ENCODE assay signal across 27 cellular contexts in the genomic region with DNA sequence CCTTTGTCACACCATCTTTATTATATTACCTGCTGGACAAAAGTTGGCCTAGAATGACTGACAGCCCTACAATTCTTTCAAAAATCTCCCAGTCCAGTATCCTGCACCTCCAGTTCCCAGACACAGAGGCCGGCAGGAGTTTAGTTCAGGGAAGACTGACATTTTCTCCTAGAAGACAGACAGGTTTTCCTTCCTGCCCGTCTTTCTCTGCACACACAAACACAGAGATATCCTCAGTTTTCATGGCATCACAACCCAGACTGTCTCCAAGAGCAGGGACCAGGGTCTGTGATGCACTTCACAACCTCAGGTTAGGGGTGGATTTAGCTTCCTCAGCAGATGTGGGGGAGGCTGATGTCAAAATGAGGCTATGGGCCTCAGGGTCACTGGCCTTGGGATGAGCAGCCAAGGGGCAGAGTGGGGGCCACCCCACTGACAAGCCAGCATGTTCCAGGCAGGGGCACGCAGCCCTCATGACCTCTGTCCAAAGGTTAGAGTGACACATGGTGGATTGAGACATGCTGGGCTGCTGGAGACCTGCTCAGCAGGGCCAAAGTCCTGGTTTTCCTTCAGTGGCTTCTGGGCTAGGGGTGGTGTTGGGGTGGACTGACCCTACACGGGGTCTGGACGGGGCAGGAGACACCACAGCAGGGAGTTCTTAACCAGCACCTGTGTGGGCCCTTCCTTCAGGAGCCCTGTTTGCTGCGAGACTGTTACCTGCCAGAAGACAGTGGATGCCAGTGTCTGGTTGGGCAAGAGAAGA.
DNase-seq lines count a peak whose midpoint lies in the region; ATAC-seq and TF ChIP-seq lines count a peak whose summit lies in the region.
"Had no signal": no experiment of that assay in that cellular context is flagged by ENCODE, and none has a peak within 500 bp of the region (broad histone marks: within the 10 kb centered on the region; RNA-seq: fewer than 3 reads in every experiment).

No MANE protein-coding gene starts in this region.

- no peaks in the 10 kb centered on the region for H3K36me3 ChIP-seq in right lobe of liver
- H3K36me3 ChIP-seq: colonic mucosa, lower lobe of right lung had no signal

- no peak overlapping the region for H3K4me3 ChIP-seq in right cardiac atrium (ENCODE audit: low read length)
- H3K4me3 ChIP-seq in right lobe of liver, result peak overlapping the region in 2 of 3 donors; percentile 46 to 49
- H3K4me3 ChIP-seq: A549, colonic mucosa, esophagus muscularis mucosa, lower lobe of right lung, stomach had no signal

- no peak overlapping the region for H3K4me3 Mint-ChIP-seq in chondrocyte (ENCODE audit: unreplicated experiment)
- H3K4me3 Mint-ChIP-seq: activated CD4-positive, alpha-beta memory T cell treated with anti-CD3 and anti-CD28 coated beads, Interleukin-2, amount 10 ng/mL, durations not matched to agents 7 days and 5 days; activated naive CD8-positive, alpha-beta T cell treated with anti-CD3 and anti-CD28 coated beads for 36 hours; CD4-positive, alpha-beta T cell; natural killer cell treated with Interleukin-12 subunit alpha and Interleukin-12 subunit beta and Interleukin-15 and Interleukin-18, amount 100 ng/mL, for 72 hours had no signal

- H3K9me3 ChIP-seq in right cardiac atrium (ENCODE audit: control insufficient read depth, low read length) (no peaks in the 10 kb centered on the region), right lobe of liver (no peaks in the 10 kb centered on the region)
- H3K9me3 ChIP-seq: A549, colonic mucosa, esophagus muscularis mucosa, lower lobe of right lung, stomach had no signal

- H3K4me1 ChIP-seq in right cardiac atrium (ENCODE audit: control insufficient read depth, insufficient read depth, low read length), result no peaks in the 10 kb centered on the region
- peaks cover 0 to 57% (median 26%) of the 10 kb centered on the region in 4 donors for H3K4me1 ChIP-seq in right lobe of liver
- H3K4me1 ChIP-seq: colonic mucosa, esophagus muscularis mucosa, lower lobe of right lung, stomach had no signal

- ATAC-seq in right cardiac atrium, result no peak
- peak; percentile 78 to 94 (median 85) for ATAC-seq in right lobe of liver
- ATAC-seq: lower lobe of right lung; natural killer cell treated with Interleukin-12 subunit alpha and Interleukin-12 subunit beta and Interleukin-15 and Interleukin-18, amount 100 ng/mL, for 72 hours had no signal

- no peak overlapping the region for H3K27ac Mint-ChIP-seq in chondrocyte (ENCODE audit: unreplicated experiment)
- H3K27ac Mint-ChIP-seq: activated CD4-positive, alpha-beta memory T cell treated with anti-CD3 and anti-CD28 coated beads, Interleukin-2, amount 10 ng/mL, durations not matched to agents 7 days and 5 days; activated naive CD8-positive, alpha-beta T cell treated with anti-CD3 and anti-CD28 coated beads for 36 hours; CD4-positive, alpha-beta T cell; natural killer cell treated with Interleukin-12 subunit alpha and Interleukin-12 subunit beta and Interleukin-15 and Interleukin-18, amount 100 ng/mL, for 72 hours had no signal

- H3K4me1 Mint-ChIP-seq in chondrocyte (ENCODE audit: low read depth), result peaks cover 5% of the 10 kb centered on the region
- H3K4me1 Mint-ChIP-seq: activated CD4-positive, alpha-beta memory T cell treated with anti-CD3 and anti-CD28 coated beads, Interleukin-2, amount 10 ng/mL, durations not matched to agents 7 days and 5 days; activated naive CD8-positive, alpha-beta T cell treated with anti-CD3 and anti-CD28 coated beads for 36 hours had no signal

- intact Hi-C loops in cardiac septum (cut with DNase I) (no loop called here), right cardiac atrium (cut with DNase I) (no loop called here), right lobe of liver (cut with DNase I) (no loop called here)

- TF ChIP-seq CTCF in chondrocyte (IDR thresholded peaks at IDR 0.05) (no peak), right lobe of liver (IDR thresholded peaks at IDR 0.05) (no peak)

- TF ChIP-seq POLR2A in right lobe of liver (IDR thresholded peaks at IDR 0.05), result peak; percentile 57

- 91% methylated on average over 6 of the region's 6 CpGs for WGBS in right cardiac atrium
- WGBS in right lobe of liver (ENCODE audit: insufficient coverage, low coverage, low lambda C conversion rate, missing lambda C conversion rate), result 49% methylated on average over 6 of the region's 6 CpGs

- no peaks in the 10 kb centered on the region for H3K27me3 Mint-ChIP-seq in chondrocyte (ENCODE audit: low read depth)
- H3K27me3 Mint-ChIP-seq: activated CD4-positive, alpha-beta memory T cell treated with anti-CD3 and anti-CD28 coated beads, Interleukin-2, amount 10 ng/mL, durations not matched to agents 7 days and 5 days; activated naive CD8-positive, alpha-beta T cell treated with anti-CD3 and anti-CD28 coated beads for 36 hours; CD4-positive, alpha-beta T cell; natural killer cell treated with Interleukin-12 subunit alpha and Interleukin-12 subunit beta and Interleukin-15 and Interleukin-18, amount 100 ng/mL, for 72 hours had no signal

- H3K27ac ChIP-seq in right cardiac atrium (ENCODE audit: low read length) (no peak overlapping the region), right lobe of liver (peak overlapping the region; percentile 37 to 80 (median 59))
- H3K27ac ChIP-seq: colonic mucosa, esophagus muscularis mucosa, lower lobe of right lung, stomach had no signal

- H3K9me3 Mint-ChIP-seq in chondrocyte (ENCODE audit: low read depth), result no peaks in the 10 kb centered on the region
- H3K9me3 Mint-ChIP-seq: activated CD4-positive, alpha-beta memory T cell treated with anti-CD3 and anti-CD28 coated beads, Interleukin-2, amount 10 ng/mL, durations not matched to agents 7 days and 5 days; activated naive CD8-positive, alpha-beta T cell treated with anti-CD3 and anti-CD28 coated beads for 36 hours; CD4-positive, alpha-beta T cell; natural killer cell treated with Interleukin-12 subunit alpha and Interleukin-12 subunit beta and Interleukin-15 and Interleukin-18, amount 100 ng/mL, for 72 hours had no signal

- DNase-seq in cardiac septum (ENCODE audit: low spot score) (peak; percentile 63), right cardiac atrium (no peak), chondrocyte (ENCODE audit: low spot score) (peak; percentile 85), right lobe of liver (peak; percentile 84 to 94 (median 92)), ureter (ENCODE audit: low spot score) (peak; percentile 32), HK-2 (ENCODE audit: unreplicated experiment) (no peak), hypothalamus (lab: John Stamatoyannopoulos, UW) (no peak)
- DNase-seq in stimulated activated naive CD4-positive, alpha-beta T cell (lab: John Stamatoyannopoulos, UW), result no peak
- DNase-seq: activated CD4-positive, alpha-beta memory T cell treated with anti-CD3 and anti-CD28 coated beads, Interleukin-2, amount 10 ng/mL, durations not matched to agents 7 days and 5 days; activated gamma-delta T cell; activated naive CD8-positive, alpha-beta T cell treated with anti-CD3 and anti-CD28 coated beads for 36 hours; AML-193; anterior cingulate cortex; CD4-positive, alpha-beta T cell; colonic mucosa; kidney glomerular epithelial cell; lower lobe of right lung; NCI-H1436 treated with DMSO at 0.1 percent for 48 hours; NCI-H2081 treated with DMSO at 0.1 percent for 48 hours; NCI-H345; NCI-H748 treated with DMSO at 0.1 percent for 48 hours; SIG-M5; stimulated activated CD8-positive, alpha-beta memory T cell treated with anti-CD3 and anti-CD28 coated beads, Interleukin-4, amount 100 ng/mL, for 48 hours; stomach had no signal

- H3K36me3 Mint-ChIP-seq in chondrocyte (ENCODE audit: low read depth), result peaks cover 7% of the 10 kb centered on the region
- H3K36me3 Mint-ChIP-seq: activated naive CD8-positive, alpha-beta T cell treated with anti-CD3 and anti-CD28 coated beads for 36 hours; natural killer cell treated with Interleukin-12 subunit alpha and Interleukin-12 subunit beta and Interleukin-15 and Interleukin-18, amount 100 ng/mL, for 72 hours had no signal

- H3K27me3 ChIP-seq in right cardiac atrium (ENCODE audit: control insufficient read depth, insufficient read depth) (no peaks in the 10 kb centered on the region), right lobe of liver (no peaks in the 10 kb centered on the region)
- H3K27me3 ChIP-seq: colonic mucosa, esophagus muscularis mucosa, stomach had no signal

Comparison
In these comparisons a context has a peak if more than half of its experiments do, and no peak if none do; other contexts are left out.
1. DNase-seq: peak in cardiac septum (single experiment), chondrocyte (single experiment), right lobe of liver (3 of 3) and ureter (single experiment); none in right cardiac atrium (0 of 3), HK-2 (single experiment), stimulated activated naive CD4-positive, alpha-beta T cell (0 of 6) and hypothalamus (0 of 51).
2. ATAC-seq: peak in right lobe of liver (4 of 4); none in right cardiac atrium (0 of 2).